Comparison of ENCODE assay signal across 15 cellular contexts in the genomic region with DNA sequence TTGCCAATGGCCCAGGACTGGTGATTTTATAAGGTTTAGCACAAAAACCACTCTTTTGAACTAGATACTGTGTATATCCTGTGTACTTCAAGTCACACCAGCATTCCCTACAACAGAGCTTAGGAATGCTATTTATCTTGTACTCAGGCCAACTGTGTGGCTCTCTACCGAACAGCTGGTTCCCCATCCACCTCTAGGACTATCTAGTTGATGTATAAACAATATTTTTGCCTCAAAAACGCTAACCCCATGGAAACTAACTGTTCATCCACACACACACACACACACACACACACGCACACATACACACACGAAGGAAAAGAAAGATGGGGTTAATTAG. TPM values are rescaled to one million over a fixed set of nuclear protein-coding genes. Genes with fewer than 3 reads are reported as not detected.
DNase-seq lines count a peak whose midpoint lies in the region; ATAC-seq and TF ChIP-seq lines count a peak whose summit lies in the region.
"Had no signal": no experiment of that assay in that cellular context is flagged by ENCODE, and none has a peak within 500 bp of the region (broad histone marks: within the 10 kb centered on the region; RNA-seq: fewer than 3 reads in every experiment).

No MANE protein-coding gene starts in this region.

- ATAC-seq in Right ventricle myocardium superior (ENCODE audit: poor library complexity) (peak; percentile 15), left lung (peak; percentile 34)
- ATAC-seq: foreskin keratinocyte, GM23338 had no signal

- H3K36me3 ChIP-seq in left lung, result peaks cover 0 to 2% of the 10 kb centered on the region in 2 donors
- H3K36me3 ChIP-seq in thyroid gland, result no peaks in the 10 kb centered on the region
- H3K36me3 ChIP-seq: colonic mucosa had no signal

- no peak for TF ChIP-seq CTCF in left lung (IDR thresholded peaks at IDR 0.05)
- no peak for TF ChIP-seq CTCF in thyroid gland (IDR thresholded peaks at IDR 0.05)

- H3K27me3 ChIP-seq in left lung, result no peaks in the 10 kb centered on the region
- H3K27me3 ChIP-seq in thyroid gland, result no peaks in the 10 kb centered on the region
- H3K27me3 ChIP-seq: colonic mucosa, foreskin keratinocyte had no signal

- intact Hi-C loops in Right ventricle myocardium superior (cut with DNase I) (loop anchor here (5.0 kb wide), 2 partner anchors 47 to 117 kb away; no protein-coding TSS in a partner anchor), cardiac septum (cut with DNase I) (no loop called here), left lung (cut with DNase I) (no loop called here), thyroid gland (cut with DNase I) (no loop called here)

- DNase-seq in Right ventricle myocardium superior (no peak), cardiac septum (ENCODE audit: low spot score) (no peak), dedifferentiated amniotic fluid mesenchymal stem cell (ENCODE audit: extremely low spot score) (peak; percentile 29), left lung (no peak), thyroid gland (no peak), DMS153 (lab: John Stamatoyannopoulos, UW) (no peak), OCI-M1 (lab: John Stamatoyannopoulos, UW) (no peak), HT-29 (ENCODE audit: low spot score) (no peak)
- DNase-seq: activated CD4-positive, alpha-beta memory T cell treated with anti-CD3 and anti-CD28 coated beads, Interleukin-2, amount 10 ng/mL, durations not matched to agents 7 days and 5 days; AML-193; colonic mucosa; DND-41; foreskin keratinocyte; PC-9 had no signal

- no peak overlapping the region for H3K4me3 ChIP-seq in left lung
- H3K4me3 ChIP-seq in thyroid gland (replicated peaks in 1 of 3), result no peak overlapping the region
- H3K4me3 ChIP-seq: colonic mucosa, GM23338, PC-9 had no signal

- TF ChIP-seq POLR2A in thyroid gland (IDR thresholded peaks at IDR 0.05), result no peak

- H3K27ac ChIP-seq in left lung (no peak overlapping the region), thyroid gland (no peak overlapping the region)
- H3K27ac ChIP-seq: colonic mucosa, foreskin keratinocyte, PC-9 had no signal

- 56 to 64% methylated on average over 4 of the region's 4 CpGs for WGBS in thyroid gland, 2 donors

- H3K4me1 ChIP-seq in left lung (peaks cover 0 to 16% of the 10 kb centered on the region in 2 donors), thyroid gland (no peaks in the 10 kb centered on the region)
- H3K4me1 ChIP-seq: foreskin keratinocyte had no signal

- no peaks in the 10 kb centered on the region for H3K9me3 ChIP-seq in left lung
- no peaks in the 10 kb centered on the region for H3K9me3 ChIP-seq in thyroid gland
- H3K9me3 ChIP-seq: colonic mucosa had no signal

RNA-seq across cellular contexts. Expression of gene SLC45A3, which starts 28.7 kb away (rescaled TPM):
- total RNA-seq in Right ventricle myocardium superior (6.9 TPM), cardiac septum (1.8 TPM), left lung (1 to 10 TPM; 4.1 to 6.3 TPM), thyroid gland (1 to 10 TPM; 1.4 to 6.7 (median 2.6) TPM)
- total RNA-seq in HT-29 (2014; rRNA removed; shearing (Covaris generic)), result 56.7 and 59.6 TPM in 2 replicates

RNA-seq across cellular contexts. Expression of gene NUCKS1, which starts 41.0 kb away (rescaled TPM):
- 196 TPM for total RNA-seq in Right ventricle myocardium superior
- 213 TPM for total RNA-seq in cardiac septum
- 100 to 1,000 TPM; 115 to 147 TPM for total RNA-seq in left lung
- 100 to 1,000 TPM; 122 to 237 (median 177) TPM for total RNA-seq in thyroid gland
- 41.9 and 42.8 TPM in 2 replicates for total RNA-seq in HT-29 (2014; rRNA removed; shearing (Covaris generic))
